9 cellular contexts compared by ENCODE assay signal in the genomic region with DNA sequence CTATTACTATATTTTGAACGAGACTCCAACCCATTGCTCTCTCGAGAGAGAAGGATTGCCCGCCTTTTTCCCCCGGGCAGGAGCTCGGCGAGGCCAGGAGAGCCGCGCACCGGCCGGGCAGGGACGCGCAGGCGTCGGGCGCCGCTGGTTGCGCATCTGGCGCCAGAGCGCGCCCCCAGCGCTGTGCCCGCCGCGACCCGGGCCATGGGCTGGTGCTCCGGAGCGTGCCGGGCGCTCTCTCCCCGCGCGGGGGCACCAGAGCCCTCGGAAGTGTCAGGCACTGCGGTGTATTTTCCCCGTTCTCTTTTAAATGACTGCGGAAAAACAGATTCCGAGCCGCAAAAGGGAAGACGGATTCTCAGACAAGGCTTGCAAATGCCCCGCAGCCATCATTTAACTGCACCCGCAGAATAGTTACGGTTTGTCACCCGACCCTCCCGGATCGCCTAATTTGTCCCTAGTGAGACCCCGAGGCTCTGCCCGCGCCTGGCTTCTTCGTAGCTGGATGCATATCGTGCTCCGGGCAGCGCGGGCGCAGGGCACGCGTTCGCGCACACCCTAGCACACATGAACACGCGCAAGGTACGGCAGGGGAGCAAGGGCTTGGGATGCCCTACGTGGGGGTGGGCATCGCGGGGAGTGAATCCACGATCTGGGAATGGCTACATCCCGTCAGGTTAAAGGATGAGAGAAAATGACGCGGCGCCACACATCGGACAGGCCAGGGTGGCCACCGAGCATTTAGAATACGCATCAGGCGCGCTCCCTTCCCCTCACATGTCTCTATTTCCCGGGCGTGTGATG. TPM values are rescaled to one million over a fixed set of nuclear protein-coding genes. Genes with fewer than 3 reads are reported as not detected.
DNase-seq lines count a peak whose midpoint lies in the region; TF ChIP-seq lines count a peak whose summit lies in the region.
"Had no signal": no experiment of that assay in that cellular context is flagged by ENCODE, and none has a peak within 500 bp of the region (broad histone marks: within the 10 kb centered on the region; RNA-seq: fewer than 3 reads in every experiment).

No MANE protein-coding gene starts in this region.

- TF ChIP-seq CTCF in GM12873 (IDR thresholded peaks at IDR 0.05; ENCODE audit: insufficient read depth, low read depth, low read length, missing control alignments) = peak; percentile 63

- peak overlapping the region; percentile 81 for H3K4me3 Mint-ChIP-seq in activated CD4-positive, alpha-beta T cell treated with anti-CD3 and anti-CD28 coated beads, Interleukin-2, amount 10 ng/mL, durations not matched to agents 24 days and 14 days

- H3K4me1 ChIP-seq in HAP-1 (no peaks in the 10 kb centered on the region), esophagus (ENCODE audit: control insufficient read depth in 2 of 2, insufficient read depth in 2 of 2, low read length in 1 of 2) (peaks cover 3 to 21% of the 10 kb centered on the region in 2 donors)

- H3K4me3 ChIP-seq in HAP-1 (no peak overlapping the region), esophagus (ENCODE audit: low read depth in 1 of 2, low read length in 2 of 2) (peak overlapping the region; percentile 47 to 64)

- H3K27me3 Mint-ChIP-seq in activated CD4-positive, alpha-beta T cell treated with anti-CD3 and anti-CD28 coated beads, Interleukin-2, amount 10 ng/mL, durations not matched to agents 24 days and 14 days = peaks cover 62% of the 10 kb centered on the region

- H3K27me3 ChIP-seq in HAP-1 (ENCODE audit: low read depth) = peaks cover 53% of the 10 kb centered on the region
- H3K27me3 ChIP-seq in esophagus (ENCODE audit: control insufficient read depth in 1 of 2, insufficient read depth in 2 of 2, low read length in 2 of 2) = peaks cover 0 to 6% of the 10 kb centered on the region in 2 donors

- no peaks in the 10 kb centered on the region for H3K9me3 Mint-ChIP-seq in activated CD4-positive, alpha-beta T cell treated with anti-CD3 and anti-CD28 coated beads, Interleukin-2, amount 10 ng/mL, durations not matched to agents 24 days and 14 days

- H3K27ac ChIP-seq in esophagus (ENCODE audit: low read depth in 2 of 2, low read length in 1 of 2) = peak overlapping the region in 1 of 2 donors; percentile 27
- H3K27ac ChIP-seq: epithelial cell of prostate had no signal

- no peaks in the 10 kb centered on the region for H3K36me3 ChIP-seq in HAP-1 (replicated peaks)
- no peaks in the 10 kb centered on the region for H3K36me3 ChIP-seq in esophagus (ENCODE audit: control insufficient read depth in 2 of 2, insufficient read depth in 2 of 2, low read length in 1 of 2)

- WGBS in esophagus, 2 donors = 1 to 2% methylated on average over 73 to 76 of the region's 76 CpGs

- DNase-seq in HAP-1 (ENCODE audit: low spot score in 2 of 2) (peak; percentile 34 to 66), NCI-H1092 (lab: John Stamatoyannopoulos, UW) (peak; percentile 65), middle frontal gyrus (ENCODE audit: extremely low spot score, low spot score) (peak; percentile 83), stromal cell of bone marrow (ENCODE audit: low read depth) (peak; percentile 62), SHP77 (lab: John Stamatoyannopoulos, UW) (no peak)
- DNase-seq in activated CD4-positive, alpha-beta T cell treated with anti-CD3 and anti-CD28 coated beads, Interleukin-2, amount 10 ng/mL, durations not matched to agents 24 days and 14 days = peak; percentile 79

- H3K36me3 Mint-ChIP-seq in activated CD4-positive, alpha-beta T cell treated with anti-CD3 and anti-CD28 coated beads, Interleukin-2, amount 10 ng/mL, durations not matched to agents 24 days and 14 days (ENCODE audit: low read depth) = no peaks in the 10 kb centered on the region

- in situ Hi-C loops in HAP-1 (cut with MboI; ENCODE audit: low sequenced_read_pairs) = loop anchor here (25.0 kb wide), 1 partner anchor 744 kb away; no protein-coding TSS in a partner anchor

- no peak overlapping the region for H3K27ac Mint-ChIP-seq in activated CD4-positive, alpha-beta T cell treated with anti-CD3 and anti-CD28 coated beads, Interleukin-2, amount 10 ng/mL, durations not matched to agents 24 days and 14 days

- intact Hi-C loops in activated CD4-positive, alpha-beta T cell treated with anti-CD3 and anti-CD28 coated beads, Interleukin-2, amount 10 ng/mL, durations not matched to agents 24 days and 14 days (cut with micrococcal nuclease) = no loop called here

- no peaks in the 10 kb centered on the region for H3K9me3 ChIP-seq in HAP-1
- H3K9me3 ChIP-seq in esophagus (ENCODE audit: control insufficient read depth in 2 of 2, insufficient read depth in 1 of 2, low read depth in 1 of 2, low read length in 1 of 2) = no peaks in the 10 kb centered on the region

- peaks cover 13% of the 10 kb centered on the region for H3K4me1 Mint-ChIP-seq in activated CD4-positive, alpha-beta T cell treated with anti-CD3 and anti-CD28 coated beads, Interleukin-2, amount 10 ng/mL, durations not matched to agents 24 days and 14 days

RNA-seq across cellular contexts. Expression of gene NTRK2, which starts 1.1 kb away (rescaled TPM):
- 2.3 and 2.4 TPM in 2 replicates for total RNA-seq in activated CD4-positive, alpha-beta T cell treated with anti-CD3 and anti-CD28 coated beads, Interleukin-2, amount 10 ng/mL, durations not matched to agents 24 days and 14 days
- polyA plus RNA-seq in esophagus = 1 to 10 TPM; 1.2 to 3.6 TPM

Comparison
In these comparisons a context has a peak if more than half of its experiments do, and no peak if none do; other contexts are left out.
1. DNase-seq: peak in HAP-1 (2 of 2), NCI-H1092 (single experiment), activated CD4-positive, alpha-beta T cell treated with anti-CD3 and anti-CD28 coated beads, Interleukin-2, amount 10 ng/mL, durations not matched to agents 24 days and 14 days (single experiment), middle frontal gyrus (single experiment) and stromal cell of bone marrow (single experiment); none in SHP77 (0 of 2).